ENCODE assay signal across 6 cellular contexts in the genomic region with DNA sequence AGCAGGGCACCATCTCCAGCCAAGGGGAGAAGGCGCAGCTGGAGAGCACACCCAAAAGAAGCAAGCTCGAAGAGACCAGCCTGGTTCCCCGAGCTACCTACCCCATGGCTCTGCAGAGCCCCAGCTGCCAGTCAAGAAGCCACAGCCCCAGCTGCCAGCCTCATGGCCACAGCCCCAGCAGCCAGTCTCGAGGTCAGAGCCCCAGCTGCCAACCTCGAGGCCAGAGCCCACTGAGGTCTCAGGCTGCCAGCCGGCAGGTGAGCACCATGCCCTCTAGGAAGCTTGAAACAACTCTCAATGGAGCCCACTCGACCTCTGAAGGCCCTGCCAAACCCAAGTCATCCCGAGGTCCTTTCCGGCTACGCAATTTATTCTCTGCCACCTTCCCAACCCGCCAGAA.
"Had no signal": no experiment of that assay in that cellular context is flagged by ENCODE, and none has a peak within 500 bp of the region (broad histone marks: within the 10 kb centered on the region; RNA-seq: fewer than 3 reads in every experiment).

No MANE protein-coding gene starts in this region.

- H3K27ac ChIP-seq: GM23248 had no signal

- H3K9me3 ChIP-seq: HAP-1 had no signal

- H3K4me3 ChIP-seq: GM23248, HAP-1 had no signal

- ATAC-seq: HCT116, HepG2 had no signal

- H2AFZ ChIP-seq: GM23248 had no signal

- H3K36me3 ChIP-seq: HAP-1 had no signal

- DNase-seq: GM23248, GOT3, HFFc6 had no signal
